ENCODE assay signal across 1 cellular context in the genomic region with DNA sequence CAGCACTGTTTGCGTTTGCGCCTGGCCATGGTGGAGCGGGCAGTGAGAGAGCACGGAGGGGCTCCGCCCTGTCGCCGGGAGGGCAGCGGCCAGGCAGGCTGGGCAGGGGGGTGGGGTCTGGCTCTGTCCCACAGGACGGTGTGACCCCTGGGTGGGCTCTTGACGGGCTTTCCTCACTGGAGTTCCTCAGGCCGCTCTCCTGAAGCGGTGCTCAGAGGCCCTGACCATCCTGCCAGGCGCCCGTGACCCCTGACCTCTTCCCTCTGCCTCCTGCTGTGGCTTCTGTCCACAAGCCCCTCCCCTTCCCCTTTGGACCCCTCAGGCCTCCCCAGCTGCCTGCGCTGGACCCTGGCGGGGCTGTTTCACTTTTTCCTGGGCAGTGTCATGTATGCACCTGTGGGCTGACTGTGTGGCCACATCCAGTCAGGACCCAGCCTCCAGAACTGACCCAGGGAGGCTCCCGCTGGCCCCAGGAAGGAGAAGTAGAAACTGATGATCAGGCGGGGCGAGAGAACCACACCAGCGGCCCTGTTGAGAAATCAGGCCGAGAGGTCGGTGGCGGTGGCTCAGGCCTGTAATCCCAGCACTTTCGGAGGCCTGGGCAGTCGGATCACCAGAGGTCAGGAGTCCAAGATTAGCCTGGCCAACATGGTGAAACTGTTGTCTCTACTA.
TF ChIP-seq lines count a peak whose summit lies in the region.

No MANE protein-coding gene starts in this region.

TF ChIP-seq in HepG2, 621 proteins besides CTCF, POLR2A, EP300 and RAD21 (continued from another document and continues in another):
- TF ChIP-seq, protein P1, sequence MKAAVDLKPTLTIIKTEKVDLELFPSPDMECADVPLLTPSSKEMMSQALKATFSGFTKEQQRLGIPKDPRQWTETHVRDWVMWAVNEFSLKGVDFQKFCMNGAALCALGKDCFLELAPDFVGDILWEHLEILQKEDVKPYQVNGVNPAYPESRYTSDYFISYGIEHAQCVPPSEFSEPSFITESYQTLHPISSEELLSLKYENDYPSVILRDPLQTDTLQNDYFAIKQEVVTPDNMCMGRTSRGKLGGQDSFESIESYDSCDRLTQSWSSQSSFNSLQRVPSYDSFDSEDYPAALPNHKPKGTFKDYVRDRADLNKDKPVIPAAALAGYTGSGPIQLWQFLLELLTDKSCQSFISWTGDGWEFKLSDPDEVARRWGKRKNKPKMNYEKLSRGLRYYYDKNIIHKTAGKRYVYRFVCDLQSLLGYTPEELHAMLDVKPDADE (CRISPR knock-in tag; IDR thresholded peaks at IDR 0.05), result peak; percentile 78; the same call in 1 of the 2 replicates
- TF ChIP-seq MED13 (CRISPR knock-in tag; IDR thresholded peaks at IDR 0.05), result no peak; the same call in 1 of the 2 replicates
- TF ChIP-seq, protein P2, sequence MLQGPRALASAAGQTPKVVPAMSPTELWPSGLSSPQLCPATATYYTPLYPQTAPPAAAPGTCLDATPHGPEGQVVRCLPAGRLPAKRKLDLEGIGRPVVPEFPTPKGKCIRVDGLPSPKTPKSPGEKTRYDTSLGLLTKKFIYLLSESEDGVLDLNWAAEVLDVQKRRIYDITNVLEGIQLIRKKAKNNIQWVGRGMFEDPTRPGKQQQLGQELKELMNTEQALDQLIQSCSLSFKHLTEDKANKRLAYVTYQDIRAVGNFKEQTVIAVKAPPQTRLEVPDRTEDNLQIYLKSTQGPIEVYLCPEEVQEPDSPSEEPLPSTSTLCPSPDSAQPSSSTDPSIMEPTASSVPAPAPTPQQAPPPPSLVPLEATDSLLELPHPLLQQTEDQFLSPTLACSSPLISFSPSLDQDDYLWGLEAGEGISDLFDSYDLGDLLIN (CRISPR knock-in tag; IDR thresholded peaks at IDR 0.05; ENCODE audit: borderline replicate concordance), result peak; percentile 20; the same call in 1 of the 2 replicates
- TF ChIP-seq TP53 (CRISPR knock-in tag; conservative IDR thresholded peaks at IDR 0.05), result peak; percentile 45; the same call in 1 of the 2 replicates
- peak; percentile 76; the same call in 1 of the 2 replicates for TF ChIP-seq GATAD1 (CRISPR knock-in tag; IDR thresholded peaks at IDR 0.05)
- TF ChIP-seq, protein P3, sequence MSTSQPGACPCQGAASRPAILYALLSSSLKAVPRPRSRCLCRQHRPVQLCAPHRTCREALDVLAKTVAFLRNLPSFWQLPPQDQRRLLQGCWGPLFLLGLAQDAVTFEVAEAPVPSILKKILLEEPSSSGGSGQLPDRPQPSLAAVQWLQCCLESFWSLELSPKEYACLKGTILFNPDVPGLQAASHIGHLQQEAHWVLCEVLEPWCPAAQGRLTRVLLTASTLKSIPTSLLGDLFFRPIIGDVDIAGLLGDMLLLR (CRISPR knock-in tag; IDR thresholded peaks at IDR 0.05), result no peak; the same call in 1 of the 2 replicates
- TF ChIP-seq KAT7 (CRISPR knock-in tag; IDR thresholded peaks at IDR 0.05; ENCODE audit: borderline replicate concordance), result peak; percentile 91
- peak; percentile 99 for TF ChIP-seq ZFX (CRISPR knock-in tag; IDR thresholded peaks at IDR 0.05; ENCODE audit: low read depth)
- TF ChIP-seq, protein P4, sequence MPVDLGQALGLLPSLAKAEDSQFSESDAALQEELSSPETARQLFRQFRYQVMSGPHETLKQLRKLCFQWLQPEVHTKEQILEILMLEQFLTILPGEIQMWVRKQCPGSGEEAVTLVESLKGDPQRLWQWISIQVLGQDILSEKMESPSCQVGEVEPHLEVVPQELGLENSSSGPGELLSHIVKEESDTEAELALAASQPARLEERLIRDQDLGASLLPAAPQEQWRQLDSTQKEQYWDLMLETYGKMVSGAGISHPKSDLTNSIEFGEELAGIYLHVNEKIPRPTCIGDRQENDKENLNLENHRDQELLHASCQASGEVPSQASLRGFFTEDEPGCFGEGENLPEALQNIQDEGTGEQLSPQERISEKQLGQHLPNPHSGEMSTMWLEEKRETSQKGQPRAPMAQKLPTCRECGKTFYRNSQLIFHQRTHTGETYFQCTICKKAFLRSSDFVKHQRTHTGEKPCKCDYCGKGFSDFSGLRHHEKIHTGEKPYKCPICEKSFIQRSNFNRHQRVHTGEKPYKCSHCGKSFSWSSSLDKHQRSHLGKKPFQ (CRISPR knock-in tag; IDR thresholded peaks at IDR 0.05; ENCODE audit: insufficient replicate concordance), result peak; percentile 27
- no peak for TF ChIP-seq ZNF30 (CRISPR knock-in tag; IDR thresholded peaks at IDR 0.05)
- TF ChIP-seq ZNF142 (CRISPR knock-in tag; IDR thresholded peaks at IDR 0.05), result peak; percentile 69
- peak; percentile 25 for TF ChIP-seq ZNF251 (CRISPR knock-in tag; IDR thresholded peaks at IDR 0.05)
- TF ChIP-seq ZNF557 (CRISPR knock-in tag; IDR thresholded peaks at IDR 0.05), result peak; percentile 2; the same call in 1 of the 2 replicates
- TF ChIP-seq STAT5B (CRISPR knock-in tag; IDR thresholded peaks at IDR 0.05), result no peak; the same call in 1 of the 2 replicates
- no peak for TF ChIP-seq MTF2 (CRISPR knock-in tag; IDR thresholded peaks at IDR 0.05; ENCODE audit: borderline replicate concordance)
- peak; percentile 95 for TF ChIP-seq ZNF879 (CRISPR knock-in tag; IDR thresholded peaks at IDR 0.05)
- 0 out of 2 replicates have a peak, but pooled peaks have one; percentile 8 for TF ChIP-seq ADNP (CRISPR knock-in tag; IDR thresholded peaks at IDR 0.05)
- TF ChIP-seq, protein P5, sequence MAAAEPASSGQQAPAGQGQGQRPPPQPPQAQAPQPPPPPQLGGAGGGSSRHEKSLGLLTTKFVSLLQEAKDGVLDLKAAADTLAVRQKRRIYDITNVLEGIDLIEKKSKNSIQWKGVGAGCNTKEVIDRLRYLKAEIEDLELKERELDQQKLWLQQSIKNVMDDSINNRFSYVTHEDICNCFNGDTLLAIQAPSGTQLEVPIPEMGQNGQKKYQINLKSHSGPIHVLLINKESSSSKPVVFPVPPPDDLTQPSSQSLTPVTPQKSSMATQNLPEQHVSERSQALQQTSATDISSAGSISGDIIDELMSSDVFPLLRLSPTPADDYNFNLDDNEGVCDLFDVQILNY (CRISPR knock-in tag; conservative IDR thresholded peaks at IDR 0.05), result no peak
- TF ChIP-seq IKZF1 (IDR thresholded peaks at IDR 0.05), result no peak
- peak; percentile 84; the same call in 1 of the 2 replicates for TF ChIP-seq ZNF788 (CRISPR knock-in tag; IDR thresholded peaks at IDR 0.05; ENCODE audit: borderline replicate concordance)
- 0 out of 2 replicates have a peak, but pooled peaks have one; percentile 77 for TF ChIP-seq MLXIP (CRISPR knock-in tag; IDR thresholded peaks at IDR 0.05; ENCODE audit: borderline replicate concordance)
- TF ChIP-seq CERS6 (CRISPR knock-in tag; IDR thresholded peaks at IDR 0.05), result no peak
- no peak for TF ChIP-seq ARNT (IDR thresholded peaks at IDR 0.05)
- 0 out of 2 replicates have a peak, but pooled peaks have one; percentile 67 for TF ChIP-seq NPAS2 (CRISPR knock-in tag; IDR thresholded peaks at IDR 0.05; ENCODE audit: borderline replicate concordance)
- TF ChIP-seq HMG20A (CRISPR knock-in tag; IDR thresholded peaks at IDR 0.05; ENCODE audit: borderline replicate concordance), result peak; percentile 34
- peak; percentile 72; the same call in 1 of the 2 replicates for TF ChIP-seq HINFP (CRISPR knock-in tag; IDR thresholded peaks at IDR 0.05; ENCODE audit: low read depth)
- peak; percentile 91 for TF ChIP-seq ZNF770 (CRISPR knock-in tag; IDR thresholded peaks at IDR 0.05)
- no peak for TF ChIP-seq GZF1 (CRISPR knock-in tag; IDR thresholded peaks at IDR 0.05)
- TF ChIP-seq, protein P6, sequence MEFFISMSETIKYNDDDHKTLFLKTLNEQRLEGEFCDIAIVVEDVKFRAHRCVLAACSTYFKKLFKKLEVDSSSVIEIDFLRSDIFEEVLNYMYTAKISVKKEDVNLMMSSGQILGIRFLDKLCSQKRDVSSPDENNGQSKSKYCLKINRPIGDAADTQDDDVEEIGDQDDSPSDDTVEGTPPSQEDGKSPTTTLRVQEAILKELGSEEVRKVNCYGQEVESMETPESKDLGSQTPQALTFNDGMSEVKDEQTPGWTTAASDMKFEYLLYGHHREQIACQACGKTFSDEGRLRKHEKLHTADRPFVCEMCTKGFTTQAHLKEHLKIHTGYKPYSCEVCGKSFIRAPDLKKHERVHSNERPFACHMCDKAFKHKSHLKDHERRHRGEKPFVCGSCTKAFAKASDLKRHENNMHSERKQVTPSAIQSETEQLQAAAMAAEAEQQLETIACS (CRISPR knock-in tag; IDR thresholded peaks at IDR 0.05), result peak; percentile 71
